In the genomic region with DNA sequence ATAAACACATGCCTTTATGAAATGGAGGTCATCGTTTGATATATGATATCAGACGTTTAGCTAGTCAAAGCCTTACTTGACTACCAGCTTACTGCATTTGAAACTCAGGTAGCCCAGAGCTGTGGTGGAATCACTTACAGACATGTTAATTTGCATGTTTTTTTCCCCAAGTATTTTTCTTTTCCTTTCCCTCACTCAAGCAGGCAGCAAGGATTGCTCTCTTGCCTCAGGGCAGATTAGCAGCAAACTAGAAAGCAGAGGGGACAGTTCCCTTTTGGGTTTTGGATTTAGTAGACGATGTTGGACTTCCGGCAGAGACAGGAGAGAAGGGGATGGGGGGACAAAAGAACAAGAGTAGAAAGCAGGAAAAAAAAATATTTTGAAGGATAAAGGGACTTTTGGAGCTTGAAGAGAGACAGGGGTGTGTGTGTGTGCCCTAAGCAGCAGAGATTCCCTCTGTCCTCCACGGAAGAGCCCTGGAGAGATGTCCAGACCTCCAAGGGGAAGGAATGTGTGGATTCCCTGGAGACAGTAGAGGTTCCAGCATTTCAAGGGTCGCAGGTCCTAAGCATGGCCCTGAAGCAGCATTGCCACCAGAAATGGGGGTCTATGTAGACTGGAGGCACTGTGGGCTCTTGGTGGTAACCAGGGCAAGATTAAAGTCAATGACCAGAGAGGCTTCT, we compare ENCODE assay signal across 20 cellular contexts.
DNase-seq lines count a peak whose midpoint lies in the region; ATAC-seq and TF ChIP-seq lines count a peak whose summit lies in the region.
"Had no signal": no experiment of that assay in that cellular context is flagged by ENCODE, and none has a peak within 500 bp of the region (broad histone marks: within the 10 kb centered on the region; RNA-seq: fewer than 3 reads in every experiment).

No MANE protein-coding gene starts in this region.

- H3K27me3 Mint-ChIP-seq in H9 (ENCODE audit: low read depth), result no peaks in the 10 kb centered on the region
- no peaks in the 10 kb centered on the region for H3K27me3 Mint-ChIP-seq in brain
- peaks cover 3% of the 10 kb centered on the region for H3K27me3 Mint-ChIP-seq in neural progenitor cell (ENCODE audit: insufficient read depth, low read depth)
- no peaks in the 10 kb centered on the region for H3K27me3 Mint-ChIP-seq in osteocyte (ENCODE audit: unreplicated experiment)
- H3K27me3 Mint-ChIP-seq: CD4-positive, CD25-positive, alpha-beta regulatory T cell; CD8-positive, alpha-beta memory T cell; IgD-negative memory B cell had no signal

- no peaks in the 10 kb centered on the region for H3K36me3 ChIP-seq in neural progenitor cell
- H3K36me3 ChIP-seq: BE2C had no signal

- no peak overlapping the region for H3K9ac ChIP-seq in H9 (ENCODE audit: extremely low read depth, insufficient read length, low read length)
- H3K9ac ChIP-seq in neural progenitor cell, result no peak overlapping the region
- H3K9ac ChIP-seq: GM23248 had no signal

- peaks cover 1% of the 10 kb centered on the region; the same call in 1 of the 2 replicates for H3K79me2 ChIP-seq in H9 (ENCODE audit: insufficient read depth, low read length)
- no peaks in the 10 kb centered on the region for H3K79me2 ChIP-seq in neural progenitor cell (ENCODE audit: low read depth)

- H4K91ac ChIP-seq in H9 (ENCODE audit: insufficient read length, low read depth, low read length), result no peak overlapping the region

- no peak overlapping the region for H3K56ac ChIP-seq in H9 (ENCODE audit: insufficient read length, low read depth, low read length)

- no peak overlapping the region for H3K4ac ChIP-seq in H9 (ENCODE audit: low read depth, low read length)

- H2BK20ac ChIP-seq in H9 (ENCODE audit: low read depth, low read length, poor library complexity, severe bottlenecking), result no peak overlapping the region

- H3K4me1 Mint-ChIP-seq in H9 (peaks cover 21 to 22% of the 10 kb centered on the region in 2 experiments), brain (peaks cover 21% of the 10 kb centered on the region), neural progenitor cell (peaks cover 28% of the 10 kb centered on the region), osteocyte (ENCODE audit: unreplicated experiment) (no peaks in the 10 kb centered on the region)
- H3K4me1 Mint-ChIP-seq: CD4-positive, CD25-positive, alpha-beta regulatory T cell; CD8-positive, alpha-beta memory T cell; IgD-negative memory B cell had no signal

- H3K9me3 Mint-ChIP-seq in H9 (no peaks in the 10 kb centered on the region), brain (no peaks in the 10 kb centered on the region), neural progenitor cell (no peaks in the 10 kb centered on the region), osteocyte (ENCODE audit: unreplicated experiment) (no peaks in the 10 kb centered on the region)

- DNase-seq in H9 (no peak), neural progenitor cell (ENCODE audit: low spot score) (no peak), osteocyte (ENCODE audit: extremely low spot score, unreplicated experiment) (no peak), putamen (ENCODE audit: low spot score) (no peak), NCI-H128 (lab: John Stamatoyannopoulos, UW; ENCODE audit: unreplicated experiment) (no peak)
- DNase-seq: ACHN; BE2C; CD4-positive, CD25-positive, alpha-beta regulatory T cell; CD8-positive, alpha-beta memory T cell; COR-L47; DMS 273 treated with DMSO at 0.1 percent for 48 hours; DMS53; DND-41; EL; H7 had no signal

- H3F3A ChIP-seq in neural progenitor cell (ENCODE audit: low read depth), result no peaks in the 10 kb centered on the region

- no peak overlapping the region; the same call in 1 of the 2 replicates for H3K14ac ChIP-seq in H9 (ENCODE audit: insufficient read depth, low read length)

- H3K23me2 ChIP-seq in H9 (ENCODE audit: insufficient read length, low read depth, low read length, poor library complexity, severe bottlenecking), result no peaks in the 10 kb centered on the region

- no peak overlapping the region for H2BK12ac ChIP-seq in H9 (ENCODE audit: insufficient read length, low read depth, low read length)

- no peak overlapping the region for H4K8ac ChIP-seq in H9 (replicated peaks; ENCODE audit: insufficient read length, low read depth, low read length)

- H2BK120ac ChIP-seq in H9 (ENCODE audit: low read depth, low read length, poor library complexity, severe bottlenecking), result no peak overlapping the region

- no peak for TF ChIP-seq CTCF in H9 (conservative IDR thresholded peaks at IDR 0.05)
- TF ChIP-seq CTCF in brain (conservative IDR thresholded peaks at IDR 0.05), result no peak
- no peak for TF ChIP-seq CTCF in neural progenitor cell (IDR thresholded peaks at IDR 0.05)
- no peak for TF ChIP-seq CTCF in osteocyte (IDR thresholded peaks at IDR 0.05)

- H4K5ac ChIP-seq in H9 (ENCODE audit: insufficient read length, low read depth, low read length), result no peak overlapping the region

- no peak overlapping the region for H2AK5ac ChIP-seq in H9 (ENCODE audit: insufficient read length, low read length)

- peaks cover 7 to 39% (median 39%) of the 10 kb centered on the region in 3 experiments; a peak in 6 of 7 replicates for H3K36me3 Mint-ChIP-seq in H9 (ENCODE audit: insufficient read depth in 1 of 3, low read depth in 3 of 3)
- H3K36me3 Mint-ChIP-seq in brain, result no peaks in the 10 kb centered on the region
- H3K36me3 Mint-ChIP-seq in neural progenitor cell, result no peaks in the 10 kb centered on the region
- no peaks in the 10 kb centered on the region for H3K36me3 Mint-ChIP-seq in osteocyte (ENCODE audit: unreplicated experiment)
- H3K36me3 Mint-ChIP-seq: CD4-positive, CD25-positive, alpha-beta regulatory T cell; CD8-positive, alpha-beta memory T cell; IgD-negative memory B cell had no signal

- H3K18ac ChIP-seq in H9 (ENCODE audit: insufficient read length, low read depth, low read length), result no peak overlapping the region

- H2BK15ac ChIP-seq in H9 (ENCODE audit: low read depth, low read length), result no peak overlapping the region

- no CpG with 5 or more reads among the region's 6 CpGs for WGBS in H9 (ENCODE audit: extremely low coverage, insufficient read length, low lambda C conversion rate)

- no peak for ATAC-seq in GM21515 (IDR thresholded peaks at IDR 0.05; ENCODE audit: unreplicated experiment)
- ATAC-seq: HepG2 had no signal

- H3K79me1 ChIP-seq in H9 (ENCODE audit: insufficient read depth, low read depth, low read length, poor library complexity, severe bottlenecking), result no peaks in the 10 kb centered on the region

- no peaks in the 10 kb centered on the region for H3K27me3 ChIP-seq in H9 (ENCODE audit: insufficient read depth, low read length)
- no peaks in the 10 kb centered on the region for H3K27me3 ChIP-seq in neural progenitor cell
- H3K27me3 ChIP-seq: BE2C had no signal

- H3K4me3 ChIP-seq in neural progenitor cell, result no peak overlapping the region
- H3K4me3 ChIP-seq: GM23248 had no signal

- H3K23ac ChIP-seq in H9 (ENCODE audit: insufficient read length, low read depth, low read length), result no peak overlapping the region

- no peak overlapping the region for H3K27ac ChIP-seq in H9 (ENCODE audit: insufficient read length, low read depth, low read length)
- no peak overlapping the region for H3K27ac ChIP-seq in neural progenitor cell
- H3K27ac ChIP-seq: GM23248 had no signal

- no peak overlapping the region for H2BK5ac ChIP-seq in H9 (ENCODE audit: insufficient read length, low read length)

- no peak overlapping the region for H3K4me2 ChIP-seq in H9 (ENCODE audit: insufficient read depth, insufficient read length, low read length)
- H3K4me2 ChIP-seq in neural progenitor cell, result no peak overlapping the region

- H4K20me1 ChIP-seq in H9 (ENCODE audit: control insufficient read depth, insufficient read depth, insufficient read length) (no peaks in the 10 kb centered on the region), neural progenitor cell (ENCODE audit: low read depth) (no peaks in the 10 kb centered on the region)

- peaks cover 14% of the 10 kb centered on the region; the same call in 1 of the 2 replicates for H3K4me1 ChIP-seq in H9 (ENCODE audit: insufficient read depth, low read length)
- H3K4me1 ChIP-seq in neural progenitor cell, result peaks cover 14% of the 10 kb centered on the region

- H3K4me3 Mint-ChIP-seq in H9 (no peak overlapping the region), brain (no peak overlapping the region), neural progenitor cell (no peak overlapping the region), osteocyte (ENCODE audit: unreplicated experiment) (no peak overlapping the region)
- H3K4me3 Mint-ChIP-seq: CD4-positive, CD25-positive, alpha-beta regulatory T cell; CD8-positive, alpha-beta memory T cell; IgD-negative memory B cell had no signal

- H3T11ph ChIP-seq in H9 (ENCODE audit: low read length), result no peak overlapping the region

- H2AFZ ChIP-seq in H9 (ENCODE audit: low read length) (no peak overlapping the region), neural progenitor cell (replicated peaks) (peak overlapping the region; percentile 47)
- H2AFZ ChIP-seq: GM23248 had no signal

- H3K9me3 ChIP-seq in H9 (ENCODE audit: control insufficient read depth, low read depth, low read length) (no peaks in the 10 kb centered on the region), neural progenitor cell (ENCODE audit: low read depth) (no peaks in the 10 kb centered on the region)
- H3K9me3 ChIP-seq: BE2C had no signal

- H3K27ac Mint-ChIP-seq in H9 (peak overlapping the region in 2 of 3 experiments; percentile 25 to 43; a peak in 4 of 7 replicates), brain (peak overlapping the region in 4 of 5 experiments; percentile 10 to 70 (median 37)), neural progenitor cell (peak overlapping the region; percentile 1), osteocyte (ENCODE audit: unreplicated experiment) (no peak overlapping the region)
- H3K27ac Mint-ChIP-seq: CD4-positive, CD25-positive, alpha-beta regulatory T cell; CD8-positive, alpha-beta memory T cell; IgD-negative memory B cell had no signal
